Comparison of ENCODE assay signal across 12 cellular contexts in genomic region chr13:44404261-44405139, GRCh38. TPM values are rescaled to one million over a fixed set of nuclear protein-coding genes. Genes with fewer than 3 reads are reported as not detected.
DNase-seq lines count a peak whose midpoint lies in the region; ATAC-seq and TF ChIP-seq lines count a peak whose summit lies in the region.
"Had no signal": no experiment of that assay in that cellular context is flagged by ENCODE, and none has a peak within 500 bp of the region (broad histone marks: within the 10 kb centered on the region; RNA-seq: fewer than 3 reads in every experiment).

No MANE protein-coding gene starts in this region.

- no peaks in the 10 kb centered on the region for H3K4me1 Mint-ChIP-seq in CD4-positive, alpha-beta memory T cell
- H3K4me1 Mint-ChIP-seq in activated T-cell treated with anti-CD3 and anti-CD28 coated beads, Interleukin-2, amount 50 U/mL, for 4 hours (ENCODE audit: low read depth) = no peaks in the 10 kb centered on the region

- H3K27me3 Mint-ChIP-seq in CD4-positive, alpha-beta memory T cell = peaks cover 6 to 9% of the 10 kb centered on the region in 2 donors
- peaks cover 9% of the 10 kb centered on the region for H3K27me3 Mint-ChIP-seq in activated T-cell treated with anti-CD3 and anti-CD28 coated beads, Interleukin-2, amount 50 U/mL, for 4 hours (ENCODE audit: low read depth)

- TF ChIP-seq POLR2A in right lobe of liver (IDR thresholded peaks at IDR 0.05) = peak; percentile 79

- H3K9me3 ChIP-seq in right lobe of liver (no peaks in the 10 kb centered on the region), thymus (ENCODE audit: control insufficient read depth) (no peaks in the 10 kb centered on the region)
- no peaks in the 10 kb centered on the region for H3K9me3 ChIP-seq in CD4-positive, alpha-beta memory T cell (ENCODE audit: control insufficient read depth in 1 of 2, low read length in 2 of 2)

- TF ChIP-seq CTCF in right lobe of liver (IDR thresholded peaks at IDR 0.05) = peak in 1 of 4 donors; percentile 20

- ATAC-seq in right lobe of liver = peak; percentile 81 to 88 (median 86)
- no peak for ATAC-seq in activated T-cell treated with anti-CD3 and anti-CD28 coated beads, Interleukin-2, amount 50 U/mL, for 4 hours

- H3K27me3 ChIP-seq in right lobe of liver = no peaks in the 10 kb centered on the region
- H3K27me3 ChIP-seq in thymus (ENCODE audit: control insufficient read depth, insufficient read depth) = no peaks in the 10 kb centered on the region
- no peaks in the 10 kb centered on the region for H3K27me3 ChIP-seq in CD4-positive, alpha-beta memory T cell (ENCODE audit: insufficient read depth, low read length)

- POLR2A ChIA-PET in CD4-positive, alpha-beta memory T cell (lab: Charles Lee; ENCODE audit: partially characterized antibody) = no interaction called here

- CTCF ChIA-PET in CD4-positive, alpha-beta memory T cell (lab: Charles Lee; ENCODE audit: partially characterized antibody) = no interaction called here

- H3K9me3 Mint-ChIP-seq in CD4-positive, alpha-beta memory T cell = no peaks in the 10 kb centered on the region
- H3K9me3 Mint-ChIP-seq in activated T-cell treated with anti-CD3 and anti-CD28 coated beads, Interleukin-2, amount 50 U/mL, for 4 hours = no peaks in the 10 kb centered on the region

- H3K27ac ChIP-seq in right lobe of liver (peak overlapping the region; percentile 71 to 86 (median 84)), thymus (ENCODE audit: low read depth) (peak overlapping the region; percentile 50)
- H3K27ac ChIP-seq in CD4-positive, alpha-beta memory T cell (ENCODE audit: low read depth, low read length) = no peak overlapping the region

- intact Hi-C loops in right lobe of liver (cut with DNase I) = no loop called here
- intact Hi-C loops in CD4-positive, alpha-beta memory T cell (cut with micrococcal nuclease) = no loop called here

- H3K4me3 Mint-ChIP-seq in CD4-positive, alpha-beta memory T cell = no peak overlapping the region
- H3K4me3 Mint-ChIP-seq in activated T-cell treated with anti-CD3 and anti-CD28 coated beads, Interleukin-2, amount 50 U/mL, for 4 hours = no peak overlapping the region

- H3K36me3 Mint-ChIP-seq in CD4-positive, alpha-beta memory T cell = no peaks in the 10 kb centered on the region
- no peaks in the 10 kb centered on the region for H3K36me3 Mint-ChIP-seq in activated T-cell treated with anti-CD3 and anti-CD28 coated beads, Interleukin-2, amount 50 U/mL, for 4 hours (ENCODE audit: insufficient read depth)

- H3K36me3 ChIP-seq in right lobe of liver (no peaks in the 10 kb centered on the region), thymus (ENCODE audit: control insufficient read depth, insufficient read depth) (no peaks in the 10 kb centered on the region)
- H3K36me3 ChIP-seq in CD4-positive, alpha-beta memory T cell (ENCODE audit: insufficient read depth, low read length) = no peaks in the 10 kb centered on the region

- DNase-seq in NCI-H510A treated with DMSO at 0.1 percent for 48 hours (lab: John Stamatoyannopoulos, UW) (peak; percentile 3), NCI-H510A (lab: John Stamatoyannopoulos, UW) (no peak), amniotic epithelial cell (ENCODE audit: low read depth) (peak; percentile 68), right lobe of liver (peak; percentile 65 to 90 (median 87))
- no peak for DNase-seq in activated CD4-positive, alpha-beta T cell treated with anti-CD3 and anti-CD28 coated beads for 48 hours
- DNase-seq in CD4-positive, alpha-beta memory T cell = no peak
- no peak for DNase-seq in activated T-cell treated with anti-CD3 and anti-CD28 coated beads, Interleukin-2, amount 50 U/mL, for 4 hours
- DNase-seq: ACHN; activated CD8-positive, alpha-beta memory T cell treated with anti-CD3 and anti-CD28 coated beads, Interleukin-2, amount 50 U/mL, for 48 hours; EL; NK-92 treated with Interleukin-12 subunit alpha and Interleukin-12 subunit beta, amount 100 ng/mL, for 24 hours had no signal

- no peak overlapping the region for H3K27ac Mint-ChIP-seq in CD4-positive, alpha-beta memory T cell

- H3K4me3 ChIP-seq in right lobe of liver (peak overlapping the region; percentile 36 to 62 (median 58)), thymus (ENCODE audit: low read length) (no peak overlapping the region)
- no peak overlapping the region for H3K4me3 ChIP-seq in CD4-positive, alpha-beta memory T cell (ENCODE audit: low read length in 2 of 2)

- WGBS in right lobe of liver (ENCODE audit: insufficient coverage, low coverage, low lambda C conversion rate, missing lambda C conversion rate) = 30% methylated on average over 9 of the region's 15 CpGs
- 81% methylated on average over 15 of the region's 15 CpGs for WGBS in thymus

- H3K4me1 ChIP-seq in right lobe of liver (peaks cover 0 to 28% (median 7%) of the 10 kb centered on the region in 4 donors), thymus (ENCODE audit: control insufficient read depth, insufficient read depth, low read length) (no peaks in the 10 kb centered on the region)
- H3K4me1 ChIP-seq in CD4-positive, alpha-beta memory T cell (ENCODE audit: insufficient read depth, low read length) = no peaks in the 10 kb centered on the region

RNA-seq across cellular contexts. Expression of gene SERP2, which starts 30.9 kb away (rescaled TPM):
- total RNA-seq in right lobe of liver = 1 to 10 TPM; 2.1 to 9.0 (median 2.8) TPM
- polyA plus RNA-seq in thymus = 9.4 TPM
- not detected for total RNA-seq in CD4-positive, alpha-beta memory T cell
- not detected for polyA plus RNA-seq in CD4-positive, alpha-beta memory T cell
- total RNA-seq in activated T-cell treated with anti-CD3 and anti-CD28 coated beads, Interleukin-2, amount 50 U/mL, for 4 hours = under 1 TPM in 2 of 3 donors, not detected in 1; 0.63 to 0.76 TPM

Comparison
In these comparisons a context has a peak if more than half of its experiments do, and no peak if none do; other contexts are left out.
1. DNase-seq: peak in NCI-H510A treated with DMSO at 0.1 percent for 48 hours (single experiment), amniotic epithelial cell (single experiment) and right lobe of liver (3 of 3); none in NCI-H510A (single experiment), activated CD4-positive, alpha-beta T cell treated with anti-CD3 and anti-CD28 coated beads for 48 hours (single experiment), CD4-positive, alpha-beta memory T cell (0 of 5) and activated T-cell treated with anti-CD3 and anti-CD28 coated beads, Interleukin-2, amount 50 U/mL, for 4 hours (single experiment).
2. ATAC-seq: peak in right lobe of liver (4 of 4); none in activated T-cell treated with anti-CD3 and anti-CD28 coated beads, Interleukin-2, amount 50 U/mL, for 4 hours (0 of 2).
3. H3K4me3 ChIP-seq: peak in right lobe of liver (3 of 3); none in thymus (single experiment) and CD4-positive, alpha-beta memory T cell (0 of 2).